ENCODE assay signal across 19 cellular contexts in the genomic region with DNA sequence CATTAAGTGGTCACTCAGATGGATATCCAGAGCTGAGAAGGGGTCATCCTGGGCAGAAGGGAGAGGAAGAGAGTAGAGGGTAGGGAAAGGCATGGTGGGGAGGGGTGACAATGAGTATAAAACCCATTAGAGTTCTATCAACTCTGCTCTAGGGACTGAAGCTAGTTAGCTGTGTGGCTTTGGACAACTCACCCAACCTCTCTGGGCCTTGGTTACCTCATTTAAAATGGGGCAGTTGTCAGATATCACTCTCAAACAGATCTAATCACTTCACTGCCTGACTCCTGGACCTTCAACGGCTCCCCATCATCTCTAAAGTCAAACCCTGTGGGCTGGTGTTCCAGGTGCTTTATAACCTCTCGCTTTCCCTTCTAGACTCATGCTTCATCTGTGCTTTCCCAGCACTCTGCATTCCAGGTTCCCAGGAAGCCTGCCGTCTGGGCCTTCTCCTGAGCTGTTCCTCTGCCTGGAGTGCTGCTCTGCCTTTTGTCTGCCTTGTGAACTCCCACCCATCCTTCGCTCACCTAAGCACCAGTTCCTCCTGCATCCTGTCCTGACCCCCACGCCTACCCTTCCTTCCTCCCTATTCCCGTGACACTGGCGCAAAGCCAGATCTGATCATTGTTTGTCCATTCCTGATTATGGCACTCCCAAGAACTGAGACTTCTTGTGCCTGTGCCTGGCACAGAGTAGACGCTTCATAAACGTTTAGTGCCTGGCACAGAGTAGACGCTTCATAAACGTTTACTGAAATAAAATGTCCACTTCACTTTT. TPM values are rescaled to one million over a fixed set of nuclear protein-coding genes. Genes with fewer than 3 reads are reported as not detected.
DNase-seq lines count a peak whose midpoint lies in the region; ATAC-seq and TF ChIP-seq lines count a peak whose summit lies in the region.
"Had no signal": no experiment of that assay in that cellular context is flagged by ENCODE, and none has a peak within 500 bp of the region (broad histone marks: within the 10 kb centered on the region; RNA-seq: fewer than 3 reads in every experiment).

No MANE protein-coding gene starts in this region.

- TF ChIP-seq CTCF in VCaP (conservative IDR thresholded peaks at IDR 0.05) (no peak), mucosa of descending colon (IDR thresholded peaks at IDR 0.05) (no peak), type B pancreatic cell (conservative IDR thresholded peaks at IDR 0.05) (no peak)

- peaks cover 10% of the 10 kb centered on the region for H3K4me1 ChIP-seq in mucosa of descending colon (ENCODE audit: low read depth)
- no peaks in the 10 kb centered on the region for H3K4me1 ChIP-seq in effector memory CD4-positive, alpha-beta T cell (ENCODE audit: control insufficient read depth, insufficient read depth, low read length, poor library complexity, severe bottlenecking)

- no peak overlapping the region for H3K4me3 Mint-ChIP-seq in activated naive CD8-positive, alpha-beta T cell treated with anti-CD3 and anti-CD28 coated beads, Interleukin-2, amount 10 ng/mL, durations not matched to agents 7 days and 5 days
- H3K4me3 Mint-ChIP-seq in activated naive CD8-positive, alpha-beta T cell treated with anti-CD3 and anti-CD28 coated beads, Interleukin-2, amount 50 U/mL, for 24 hours, result no peak overlapping the region
- H3K4me3 Mint-ChIP-seq in type B pancreatic cell, result no peak overlapping the region
- H3K4me3 Mint-ChIP-seq: stimulated activated naive B cell treated with anti-CD40 and anti-IgM and Interleukin-4, amounts not matched to agents 10 μg/mL and 1 μg/mL and 100 μg/mL, for 72 hours; T-cell had no signal

- H3K27ac ChIP-seq in VCaP, result peak overlapping the region; percentile 92
- no peak overlapping the region for H3K27ac ChIP-seq in effector memory CD4-positive, alpha-beta T cell (ENCODE audit: insufficient read depth, low read length, poor library complexity, severe bottlenecking)
- H3K27ac ChIP-seq: cardiac muscle cell, KMS-11, pancreas had no signal

- H3K4me3 ChIP-seq in mucosa of descending colon, result no peak overlapping the region
- no peak overlapping the region for H3K4me3 ChIP-seq in effector memory CD4-positive, alpha-beta T cell (ENCODE audit: insufficient read depth, low read depth, low read length, poor library complexity, severe bottlenecking)
- H3K4me3 ChIP-seq: cardiac muscle cell, pancreas had no signal

- H3K9me3 Mint-ChIP-seq in activated naive CD8-positive, alpha-beta T cell treated with anti-CD3 and anti-CD28 coated beads, Interleukin-2, amount 10 ng/mL, durations not matched to agents 7 days and 5 days, result no peaks in the 10 kb centered on the region
- no peaks in the 10 kb centered on the region for H3K9me3 Mint-ChIP-seq in activated naive CD8-positive, alpha-beta T cell treated with anti-CD3 and anti-CD28 coated beads, Interleukin-2, amount 50 U/mL, for 24 hours
- no peaks in the 10 kb centered on the region for H3K9me3 Mint-ChIP-seq in type B pancreatic cell
- H3K9me3 Mint-ChIP-seq: stimulated activated naive B cell treated with anti-CD40 and anti-IgM and Interleukin-4, amounts not matched to agents 10 μg/mL and 1 μg/mL and 100 μg/mL, for 72 hours; T-cell had no signal

- no peak for DNase-seq in activated naive CD8-positive, alpha-beta T cell treated with anti-CD3 and anti-CD28 coated beads, Interleukin-2, amount 10 ng/mL, durations not matched to agents 7 days and 5 days
- DNase-seq in activated naive CD8-positive, alpha-beta T cell treated with anti-CD3 and anti-CD28 coated beads, Interleukin-2, amount 50 U/mL, for 24 hours, result no peak
- DNase-seq in mucosa of descending colon, result peak in 2 of 3 donors; percentile 53 to 68
- no peak for DNase-seq in type B pancreatic cell (ENCODE audit: extremely low spot score, unreplicated experiment)
- no peak for DNase-seq in effector memory CD4-positive, alpha-beta T cell
- DNase-seq in NCI-H128 (lab: John Stamatoyannopoulos, UW; ENCODE audit: unreplicated experiment), result no peak
- DNase-seq: activated CD4-positive, alpha-beta T cell treated with anti-CD3 and anti-CD28 coated beads for 48 hours; GOT3; islet precursor cell; MV-4-11; NCI-H774; SIG-M5; stimulated activated naive B cell treated with anti-CD40 and anti-IgM and Interleukin-4, amounts not matched to agents 10 μg/mL and 1 μg/mL and 100 μg/mL, for 72 hours; T-cell had no signal

- H3K27me3 ChIP-seq in effector memory CD4-positive, alpha-beta T cell (replicated peaks; ENCODE audit: control insufficient read depth, insufficient read depth, low read length, poor library complexity, severe bottlenecking), result peaks cover 3% of the 10 kb centered on the region
- H3K27me3 ChIP-seq: cardiac muscle cell, pancreas had no signal

- peaks cover 38% of the 10 kb centered on the region for H3K4me1 Mint-ChIP-seq in activated naive CD8-positive, alpha-beta T cell treated with anti-CD3 and anti-CD28 coated beads, Interleukin-2, amount 10 ng/mL, durations not matched to agents 7 days and 5 days
- peaks cover 8% of the 10 kb centered on the region for H3K4me1 Mint-ChIP-seq in activated naive CD8-positive, alpha-beta T cell treated with anti-CD3 and anti-CD28 coated beads, Interleukin-2, amount 50 U/mL, for 24 hours
- peaks cover 8% of the 10 kb centered on the region for H3K4me1 Mint-ChIP-seq in type B pancreatic cell (ENCODE audit: unreplicated experiment)

- peaks cover 15% of the 10 kb centered on the region for H3K27me3 Mint-ChIP-seq in activated naive CD8-positive, alpha-beta T cell treated with anti-CD3 and anti-CD28 coated beads, Interleukin-2, amount 10 ng/mL, durations not matched to agents 7 days and 5 days
- peaks cover 12% of the 10 kb centered on the region for H3K27me3 Mint-ChIP-seq in activated naive CD8-positive, alpha-beta T cell treated with anti-CD3 and anti-CD28 coated beads, Interleukin-2, amount 50 U/mL, for 24 hours
- peaks cover 8% of the 10 kb centered on the region for H3K27me3 Mint-ChIP-seq in type B pancreatic cell

- H3K9me3 ChIP-seq in mucosa of descending colon, result no peaks in the 10 kb centered on the region
- no peaks in the 10 kb centered on the region for H3K9me3 ChIP-seq in effector memory CD4-positive, alpha-beta T cell (ENCODE audit: control insufficient read depth, low read length)
- H3K9me3 ChIP-seq: pancreas had no signal

- ATAC-seq in activated naive CD8-positive, alpha-beta T cell treated with anti-CD3 and anti-CD28 coated beads, Interleukin-2, amount 10 ng/mL, durations not matched to agents 7 days and 5 days (ENCODE audit: low read depth), result no peak
- ATAC-seq in activated naive CD8-positive, alpha-beta T cell treated with anti-CD3 and anti-CD28 coated beads, Interleukin-2, amount 50 U/mL, for 24 hours, result no peak
- ATAC-seq in mucosa of descending colon (peak; percentile 62), GM18498 (IDR thresholded peaks at IDR 0.05; ENCODE audit: unreplicated experiment) (no peak)
- ATAC-seq: pancreas; stimulated activated naive B cell treated with anti-CD40 and anti-IgM and Interleukin-4, amounts not matched to agents 10 μg/mL and 1 μg/mL and 100 μg/mL, for 72 hours; T-cell had no signal

- H3K36me3 Mint-ChIP-seq in activated naive CD8-positive, alpha-beta T cell treated with anti-CD3 and anti-CD28 coated beads, Interleukin-2, amount 10 ng/mL, durations not matched to agents 7 days and 5 days, result no peaks in the 10 kb centered on the region
- no peaks in the 10 kb centered on the region for H3K36me3 Mint-ChIP-seq in activated naive CD8-positive, alpha-beta T cell treated with anti-CD3 and anti-CD28 coated beads, Interleukin-2, amount 50 U/mL, for 24 hours (ENCODE audit: low read depth)
- H3K36me3 Mint-ChIP-seq in type B pancreatic cell, result no peaks in the 10 kb centered on the region
- H3K36me3 Mint-ChIP-seq: stimulated activated naive B cell treated with anti-CD40 and anti-IgM and Interleukin-4, amounts not matched to agents 10 μg/mL and 1 μg/mL and 100 μg/mL, for 72 hours; T-cell had no signal

- intact Hi-C loops in mucosa of descending colon (cut with DNase I, micrococcal nuclease), result no loop called here

- POLR2A ChIA-PET in activated naive CD8-positive, alpha-beta T cell treated with anti-CD3 and anti-CD28 coated beads, Interleukin-2, amount 10 ng/mL, durations not matched to agents 7 days and 5 days (lab: Charles Lee), result no interaction called here

- H3K27ac Mint-ChIP-seq in activated naive CD8-positive, alpha-beta T cell treated with anti-CD3 and anti-CD28 coated beads, Interleukin-2, amount 10 ng/mL, durations not matched to agents 7 days and 5 days, result peak overlapping the region; percentile 66
- H3K27ac Mint-ChIP-seq in activated naive CD8-positive, alpha-beta T cell treated with anti-CD3 and anti-CD28 coated beads, Interleukin-2, amount 50 U/mL, for 24 hours, result no peak overlapping the region
- peak overlapping the region; percentile 8 for H3K27ac Mint-ChIP-seq in type B pancreatic cell
- H3K27ac Mint-ChIP-seq: stimulated activated naive B cell treated with anti-CD40 and anti-IgM and Interleukin-4, amounts not matched to agents 10 μg/mL and 1 μg/mL and 100 μg/mL, for 72 hours; T-cell had no signal

- no peaks in the 10 kb centered on the region for H3K36me3 ChIP-seq in mucosa of descending colon (ENCODE audit: low read depth)
- no peaks in the 10 kb centered on the region for H3K36me3 ChIP-seq in effector memory CD4-positive, alpha-beta T cell (ENCODE audit: control insufficient read depth, insufficient read depth, low read length)
- H3K36me3 ChIP-seq: cardiac muscle cell, pancreas had no signal

RNA-seq across cellular contexts. Expression of gene KCNJ11, which starts 22.3 kb away (rescaled TPM):
- total RNA-seq in activated naive CD8-positive, alpha-beta T cell treated with anti-CD3 and anti-CD28 coated beads, Interleukin-2, amount 10 ng/mL, durations not matched to agents 7 days and 5 days, result 1 to 10 TPM; 1.8 to 2.7 TPM
- total RNA-seq in mucosa of descending colon, result 1 to 10 TPM; 1.2 to 3.9 (median 1.6) TPM
- total RNA-seq in type B pancreatic cell (ENCODE audit: low replicate concordance), result 18.6 and 25.4 TPM in 2 replicates

RNA-seq across cellular contexts. Expression of gene NCR3LG1, which starts 59.2 kb away (rescaled TPM):
- 1 to 10 TPM; 2.7 to 2.9 TPM for total RNA-seq in activated naive CD8-positive, alpha-beta T cell treated with anti-CD3 and anti-CD28 coated beads, Interleukin-2, amount 10 ng/mL, durations not matched to agents 7 days and 5 days
- total RNA-seq in mucosa of descending colon (10 to 100 TPM in 2 of 3 donors, 1 to 10 TPM in 1; 6.0 to 16.7 (median 10.7) TPM), type B pancreatic cell (ENCODE audit: low replicate concordance) (6.0 and 12.3 TPM in 2 replicates)

Comparison
In these comparisons a context has a peak if more than half of its experiments do, and no peak if none do; other contexts are left out.
1. DNase-seq: peak in mucosa of descending colon (2 of 3); none in activated naive CD8-positive, alpha-beta T cell treated with anti-CD3 and anti-CD28 coated beads, Interleukin-2, amount 10 ng/mL, durations not matched to agents 7 days and 5 days (single experiment), activated naive CD8-positive, alpha-beta T cell treated with anti-CD3 and anti-CD28 coated beads, Interleukin-2, amount 50 U/mL, for 24 hours (single experiment), type B pancreatic cell (single experiment), effector memory CD4-positive, alpha-beta T cell (0 of 3) and NCI-H128 (single experiment).